In the genomic region with DNA sequence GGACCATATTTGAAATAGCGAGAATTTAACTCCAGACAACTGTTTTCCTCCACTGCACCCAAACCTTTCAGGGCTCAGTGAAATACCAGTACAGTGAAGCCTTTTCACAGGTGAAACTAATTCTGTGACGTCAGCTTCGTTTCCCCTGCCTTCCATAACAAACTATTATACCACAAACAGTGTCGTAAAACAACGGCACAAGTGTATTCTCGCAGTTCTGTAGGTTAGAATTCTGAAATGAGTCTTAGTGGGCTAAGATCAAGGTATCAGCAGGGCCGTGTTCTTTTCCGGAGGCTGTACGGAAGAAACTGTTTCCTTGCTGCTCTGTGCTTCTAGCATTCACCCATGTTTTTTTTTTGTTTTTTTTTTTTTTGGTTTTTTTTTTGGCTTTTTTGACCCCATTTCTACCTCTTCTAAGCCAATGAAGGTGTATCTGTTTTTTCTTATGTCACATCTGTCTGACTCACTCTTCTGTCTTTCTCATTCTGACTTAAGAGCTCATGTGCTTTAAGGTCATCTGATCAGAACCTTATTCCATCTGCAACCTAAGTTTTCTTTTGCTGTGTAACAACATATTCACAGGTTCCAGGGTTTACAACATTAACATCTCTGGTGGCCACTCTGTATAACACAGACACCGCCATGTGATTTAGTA, we compare ENCODE assay signal across 1 cellular context.
TF ChIP-seq lines count a peak whose summit lies in the region.

No MANE protein-coding gene starts in this region.

TF ChIP-seq in GM23338, 12 proteins besides CTCF, POLR2A, EP300 and RAD21:
- TF ChIP-seq, protein P1, sequence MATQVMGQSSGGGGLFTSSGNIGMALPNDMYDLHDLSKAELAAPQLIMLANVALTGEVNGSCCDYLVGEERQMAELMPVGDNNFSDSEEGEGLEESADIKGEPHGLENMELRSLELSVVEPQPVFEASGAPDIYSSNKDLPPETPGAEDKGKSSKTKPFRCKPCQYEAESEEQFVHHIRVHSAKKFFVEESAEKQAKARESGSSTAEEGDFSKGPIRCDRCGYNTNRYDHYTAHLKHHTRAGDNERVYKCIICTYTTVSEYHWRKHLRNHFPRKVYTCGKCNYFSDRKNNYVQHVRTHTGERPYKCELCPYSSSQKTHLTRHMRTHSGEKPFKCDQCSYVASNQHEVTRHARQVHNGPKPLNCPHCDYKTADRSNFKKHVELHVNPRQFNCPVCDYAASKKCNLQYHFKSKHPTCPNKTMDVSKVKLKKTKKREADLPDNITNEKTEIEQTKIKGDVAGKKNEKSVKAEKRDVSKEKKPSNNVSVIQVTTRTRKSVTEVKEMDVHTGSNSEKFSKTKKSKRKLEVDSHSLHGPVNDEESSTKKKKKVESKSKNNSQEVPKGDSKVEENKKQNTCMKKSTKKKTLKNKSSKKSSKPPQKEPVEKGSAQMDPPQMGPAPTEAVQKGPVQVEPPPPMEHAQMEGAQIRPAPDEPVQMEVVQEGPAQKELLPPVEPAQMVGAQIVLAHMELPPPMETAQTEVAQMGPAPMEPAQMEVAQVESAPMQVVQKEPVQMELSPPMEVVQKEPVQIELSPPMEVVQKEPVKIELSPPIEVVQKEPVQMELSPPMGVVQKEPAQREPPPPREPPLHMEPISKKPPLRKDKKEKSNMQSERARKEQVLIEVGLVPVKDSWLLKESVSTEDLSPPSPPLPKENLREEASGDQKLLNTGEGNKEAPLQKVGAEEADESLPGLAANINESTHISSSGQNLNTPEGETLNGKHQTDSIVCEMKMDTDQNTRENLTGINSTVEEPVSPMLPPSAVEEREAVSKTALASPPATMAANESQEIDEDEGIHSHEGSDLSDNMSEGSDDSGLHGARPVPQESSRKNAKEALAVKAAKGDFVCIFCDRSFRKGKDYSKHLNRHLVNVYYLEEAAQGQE (IDR thresholded peaks at IDR 0.05; ENCODE audit: unreplicated experiment), result no peak
- no peak for TF ChIP-seq EZH2 (IDR thresholded peaks at IDR 0.05; ENCODE audit: low read depth, unreplicated experiment)
- no peak for TF ChIP-seq POLR2AphosphoS5 (IDR thresholded peaks at IDR 0.05; ENCODE audit: low read depth)
- TF ChIP-seq, protein P2, sequence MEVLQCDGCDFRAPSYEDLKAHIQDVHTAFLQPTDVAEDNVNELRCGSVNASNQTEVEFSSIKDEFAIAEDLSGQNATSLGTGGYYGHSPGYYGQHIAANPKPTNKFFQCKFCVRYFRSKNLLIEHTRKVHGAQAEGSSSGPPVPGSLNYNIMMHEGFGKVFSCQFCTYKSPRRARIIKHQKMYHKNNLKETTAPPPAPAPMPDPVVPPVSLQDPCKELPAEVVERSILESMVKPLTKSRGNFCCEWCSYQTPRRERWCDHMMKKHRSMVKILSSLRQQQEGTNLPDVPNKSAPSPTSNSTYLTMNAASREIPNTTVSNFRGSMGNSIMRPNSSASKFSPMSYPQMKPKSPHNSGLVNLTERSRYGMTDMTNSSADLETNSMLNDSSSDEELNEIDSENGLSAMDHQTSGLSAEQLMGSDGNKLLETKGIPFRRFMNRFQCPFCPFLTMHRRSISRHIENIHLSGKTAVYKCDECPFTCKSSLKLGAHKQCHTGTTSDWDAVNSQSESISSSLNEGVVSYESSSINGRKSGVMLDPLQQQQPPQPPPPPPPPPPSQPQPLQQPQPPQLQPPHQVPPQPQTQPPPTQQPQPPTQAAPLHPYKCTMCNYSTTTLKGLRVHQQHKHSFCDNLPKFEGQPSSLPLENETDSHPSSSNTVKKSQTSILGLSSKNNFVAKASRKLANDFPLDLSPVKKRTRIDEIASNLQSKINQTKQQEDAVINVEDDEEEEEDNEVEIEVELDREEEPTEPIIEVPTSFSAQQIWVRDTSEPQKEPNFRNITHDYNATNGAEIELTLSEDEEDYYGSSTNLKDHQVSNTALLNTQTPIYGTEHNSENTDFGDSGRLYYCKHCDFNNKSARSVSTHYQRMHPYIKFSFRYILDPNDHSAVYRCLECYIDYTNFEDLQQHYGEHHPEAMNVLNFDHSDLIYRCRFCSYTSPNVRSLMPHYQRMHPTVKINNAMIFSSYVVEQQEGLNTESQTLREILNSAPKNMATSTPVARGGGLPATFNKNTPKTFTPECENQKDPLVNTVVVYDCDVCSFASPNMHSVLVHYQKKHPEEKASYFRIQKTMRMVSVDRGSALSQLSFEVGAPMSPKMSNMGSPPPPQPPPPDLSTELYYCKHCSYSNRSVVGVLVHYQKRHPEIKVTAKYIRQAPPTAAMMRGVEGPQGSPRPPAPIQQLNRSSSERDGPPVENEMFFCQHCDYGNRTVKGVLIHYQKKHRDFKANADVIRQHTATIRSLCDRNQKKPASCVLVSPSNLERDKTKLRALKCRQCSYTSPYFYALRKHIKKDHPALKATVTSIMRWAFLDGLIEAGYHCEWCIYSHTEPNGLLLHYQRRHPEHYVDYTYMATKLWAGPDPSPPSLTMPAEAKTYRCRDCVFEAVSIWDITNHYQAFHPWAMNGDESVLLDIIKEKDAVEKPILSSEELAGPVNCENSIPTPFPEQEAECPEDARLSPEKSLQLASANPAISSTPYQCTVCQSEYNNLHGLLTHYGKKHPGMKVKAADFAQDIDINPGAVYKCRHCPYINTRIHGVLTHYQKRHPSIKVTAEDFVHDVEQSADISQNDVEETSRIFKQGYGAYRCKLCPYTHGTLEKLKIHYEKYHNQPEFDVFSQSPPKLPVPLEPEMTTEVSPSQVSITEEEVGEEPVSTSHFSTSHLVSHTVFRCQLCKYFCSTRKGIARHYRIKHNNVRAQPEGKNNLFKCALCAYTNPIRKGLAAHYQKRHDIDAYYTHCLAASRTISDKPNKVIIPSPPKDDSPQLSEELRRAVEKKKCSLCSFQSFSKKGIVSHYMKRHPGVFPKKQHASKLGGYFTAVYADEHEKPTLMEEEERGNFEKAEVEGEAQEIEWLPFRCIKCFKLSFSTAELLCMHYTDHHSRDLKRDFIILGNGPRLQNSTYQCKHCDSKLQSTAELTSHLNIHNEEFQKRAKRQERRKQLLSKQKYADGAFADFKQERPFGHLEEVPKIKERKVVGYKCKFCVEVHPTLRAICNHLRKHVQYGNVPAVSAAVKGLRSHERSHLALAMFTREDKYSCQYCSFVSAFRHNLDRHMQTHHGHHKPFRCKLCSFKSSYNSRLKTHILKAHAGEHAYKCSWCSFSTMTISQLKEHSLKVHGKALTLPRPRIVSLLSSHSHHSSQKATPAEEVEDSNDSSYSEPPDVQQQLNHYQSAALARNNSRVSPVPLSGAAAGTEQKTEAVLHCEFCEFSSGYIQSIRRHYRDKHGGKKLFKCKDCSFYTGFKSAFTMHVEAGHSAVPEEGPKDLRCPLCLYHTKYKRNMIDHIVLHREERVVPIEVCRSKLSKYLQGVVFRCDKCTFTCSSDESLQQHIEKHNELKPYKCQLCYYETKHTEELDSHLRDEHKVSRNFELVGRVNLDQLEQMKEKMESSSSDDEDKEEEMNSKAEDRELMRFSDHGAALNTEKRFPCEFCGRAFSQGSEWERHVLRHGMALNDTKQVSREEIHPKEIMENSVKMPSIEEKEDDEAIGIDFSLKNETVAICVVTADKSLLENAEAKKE (CRISPR knock-in tag; IDR thresholded peaks at IDR 0.05), result no peak
- TF ChIP-seq STAT1 (IDR thresholded peaks at IDR 0.05; ENCODE audit: unreplicated experiment), result no peak
- no peak for TF ChIP-seq ZNF114 (CRISPR knock-in tag; IDR thresholded peaks at IDR 0.05)
- no peak for TF ChIP-seq ETS1 (IDR thresholded peaks at IDR 0.05)
- TF ChIP-seq EZH2phosphoT487 (IDR thresholded peaks at IDR 0.05; ENCODE audit: unreplicated experiment), result no peak
- no peak for TF ChIP-seq ZNF331 (CRISPR knock-in tag; IDR thresholded peaks at IDR 0.05; ENCODE audit: low read depth)
- TF ChIP-seq JUNB (IDR thresholded peaks at IDR 0.05; ENCODE audit: unreplicated experiment), result no peak
- TF ChIP-seq CREB1 (CRISPR knock-in tag; IDR thresholded peaks at IDR 0.05; ENCODE audit: low read depth), result no peak
- no peak for TF ChIP-seq NANOG (IDR thresholded peaks at IDR 0.05; ENCODE audit: borderline replicate concordance)
